In genomic region chrX:71301195-71301924, GRCh38 we compare ENCODE assay signal across 9 cellular contexts. TPM values are rescaled to one million over a fixed set of nuclear protein-coding genes. Genes with fewer than 3 reads are reported as not detected.
DNase-seq lines count a peak whose midpoint lies in the region; ATAC-seq and TF ChIP-seq lines count a peak whose summit lies in the region.
"Had no signal": no experiment of that assay in that cellular context is flagged by ENCODE, and none has a peak within 500 bp of the region (broad histone marks: within the 10 kb centered on the region; RNA-seq: fewer than 3 reads in every experiment).

TSS of gene ITGB1BP2 (plus strand) at chrX:71301750. CDS start at chrX:71301807, 57 bp downstream.

- H3K4me2 ChIP-seq in smooth muscle cell, result no peak within 1 kb of the TSS

- H3K9me3 ChIP-seq in AG04450 (ENCODE audit: control insufficient read depth, insufficient read depth, low read length), result no peaks in the 10 kb centered on the region
- H3K9me3 ChIP-seq in HEK293 (ENCODE audit: control insufficient read depth, insufficient read depth, low read depth, low read length), result no peaks in the 10 kb centered on the region
- no peaks in the 10 kb centered on the region for H3K9me3 ChIP-seq in smooth muscle cell (replicated peaks; ENCODE audit: low read depth)

- no peak for ATAC-seq in activated naive CD8-positive, alpha-beta T cell treated with anti-CD3 and anti-CD28 coated beads, Interleukin-2, amount 50 U/mL, for 24 hours
- ATAC-seq in left lobe of liver (peak; percentile 76), HG02981 (IDR thresholded peaks at IDR 0.05; ENCODE audit: unreplicated experiment) (no peak), GM21529 (IDR thresholded peaks at IDR 0.05; ENCODE audit: unreplicated experiment) (no peak)

- H3K9me3 Mint-ChIP-seq in activated naive CD8-positive, alpha-beta T cell treated with anti-CD3 and anti-CD28 coated beads, Interleukin-2, amount 50 U/mL, for 24 hours, result no peaks in the 10 kb centered on the region

- H3K4me1 ChIP-seq in HEK293 (ENCODE audit: control insufficient read depth, insufficient read depth, low read length) (no peaks in the 10 kb centered on the region), smooth muscle cell (ENCODE audit: low read depth) (no peaks in the 10 kb centered on the region)

- CTCF ChIA-PET in AG04450 (lab: Charles Lee), result interaction anchor here (0.7 kb wide), 1 partner anchor 18 kb away, joined by 3 read pairs; the partner anchor contains the start of gene NONO
- CTCF ChIA-PET in HEK293 (lab: Yijun Ruan, JAX), result no interaction called here

- H2AFZ ChIP-seq in smooth muscle cell (ENCODE audit: low read depth), result no peak within 1 kb of the TSS

- H3K36me3 Mint-ChIP-seq in activated naive CD8-positive, alpha-beta T cell treated with anti-CD3 and anti-CD28 coated beads, Interleukin-2, amount 50 U/mL, for 24 hours (ENCODE audit: low read depth), result peaks cover 55% of the 10 kb centered on the region

- DNase-seq in AG04450 (ENCODE audit: low read depth, low spot score) (no peak), left lobe of liver (ENCODE audit: low spot score) (no peak), smooth muscle cell (lab: John Stamatoyannopoulos, UW; ENCODE audit: unreplicated experiment) (no peak), NCI-H446 treated with DMSO at 0.1 percent for 48 hours (lab: John Stamatoyannopoulos, UW) (no peak)
- no peak for DNase-seq in activated naive CD8-positive, alpha-beta T cell treated with anti-CD3 and anti-CD28 coated beads, Interleukin-2, amount 50 U/mL, for 24 hours

- H3F3A ChIP-seq in smooth muscle cell (ENCODE audit: low read depth), result no peaks in the 10 kb centered on the region

- H3K27ac ChIP-seq in AG04450 (ENCODE audit: low read depth, low read length) (peak within 1 kb of the TSS; percentile 65), HEK293 (ENCODE audit: extremely low read depth, low read depth, low read length) (no peak within 1 kb of the TSS), smooth muscle cell (ENCODE audit: low read depth) (no peak within 1 kb of the TSS)
- H3K27ac ChIP-seq: VCaP had no signal

- 63% methylated on average over 10 of the region's 10 CpGs for WGBS in smooth muscle cell (ENCODE audit: low lambda C conversion rate)

- TF ChIP-seq CTCF in AG04450 (IDR thresholded peaks at IDR 0.05; ENCODE audit: low read depth, low read length) (no peak), HEK293 (tag by site-specific recombination; IDR thresholded peaks at IDR 0.05) (no peak), smooth muscle cell (IDR thresholded peaks at IDR 0.05; ENCODE audit: borderline replicate concordance, insufficient read depth, poor library complexity, severe bottlenecking) (no peak)

- no peaks in the 10 kb centered on the region for H3K79me2 ChIP-seq in smooth muscle cell (ENCODE audit: low read depth)

- POLR2A ChIA-PET in AG04450 (lab: Yijun Ruan, JAX), result interaction anchor here (0.7 to 1.1 kb wide), 7 partner anchors 9 to 119 kb away, joined by 3 to 7 read pairs (median 4); partner anchors contain the start of genes NONO and TAF1
- POLR2A ChIA-PET in HEK293 (lab: Yijun Ruan, JAX), result interaction anchor here (0.7 to 3.1 kb wide), 6 partner anchors 9 to 120 kb away, joined by 3 to 19 read pairs (median 3); partner anchors contain the start of genes NONO and TAF1

- H3K4me1 Mint-ChIP-seq in activated naive CD8-positive, alpha-beta T cell treated with anti-CD3 and anti-CD28 coated beads, Interleukin-2, amount 50 U/mL, for 24 hours, result peaks cover 15% of the 10 kb centered on the region

- H3K4me3 Mint-ChIP-seq in activated naive CD8-positive, alpha-beta T cell treated with anti-CD3 and anti-CD28 coated beads, Interleukin-2, amount 50 U/mL, for 24 hours, result no peak within 1 kb of the TSS

- H3K4me3 ChIP-seq in AG04450 (ENCODE audit: low read depth, low read length) (no peak within 1 kb of the TSS), HEK293 (ENCODE audit: low read depth, low read length) (no peak within 1 kb of the TSS), smooth muscle cell (no peak within 1 kb of the TSS)

- no peaks in the 10 kb centered on the region for H3K27me3 Mint-ChIP-seq in activated naive CD8-positive, alpha-beta T cell treated with anti-CD3 and anti-CD28 coated beads, Interleukin-2, amount 50 U/mL, for 24 hours

- H4K20me1 ChIP-seq in smooth muscle cell (ENCODE audit: low read depth), result peaks cover 13% of the 10 kb centered on the region

- peak within 1 kb of the TSS; percentile 60 for H3K27ac Mint-ChIP-seq in activated naive CD8-positive, alpha-beta T cell treated with anti-CD3 and anti-CD28 coated beads, Interleukin-2, amount 50 U/mL, for 24 hours

- H3K36me3 ChIP-seq in HEK293 (ENCODE audit: control insufficient read depth in 2 of 2, insufficient read depth in 1 of 2, low read length in 2 of 2) (peaks cover 18 to 67% of the 10 kb centered on the region in 2 experiments), smooth muscle cell (ENCODE audit: low read depth) (peaks cover 5% of the 10 kb centered on the region)

- no peaks in the 10 kb centered on the region for H3K27me3 ChIP-seq in AG04450 (ENCODE audit: control insufficient read depth, insufficient read depth, low read length)
- no peaks in the 10 kb centered on the region for H3K27me3 ChIP-seq in smooth muscle cell (ENCODE audit: low read depth)

- H3K9ac ChIP-seq in smooth muscle cell (ENCODE audit: low read depth), result no peak within 1 kb of the TSS

TF ChIP-seq in HEK293, 187 proteins besides CTCF, POLR2A, EP300 and RAD21 (continues in another document):
- TF ChIP-seq ZNF600 (tag by site-specific recombination; IDR thresholded peaks at IDR 0.05), result peak; percentile 47; the same call in 1 of the 2 replicates
- TF ChIP-seq ZNF513 (tag by site-specific recombination; IDR thresholded peaks at IDR 0.05), result no peak
- TF ChIP-seq REPIN1 (tag by site-specific recombination; IDR thresholded peaks at IDR 0.05; ENCODE audit: low read depth), result no peak
- 0 out of 2 replicates have a peak, but pooled peaks have one; percentile 25 for TF ChIP-seq ZNF449 (tag by site-specific recombination; IDR thresholded peaks at IDR 0.05)
- 0 out of 2 replicates have a peak, but pooled peaks have one; percentile 5 for TF ChIP-seq FEZF1 (tag by site-specific recombination; IDR thresholded peaks at IDR 0.05)
- no peak for TF ChIP-seq ZNF529 (tag by site-specific recombination; IDR thresholded peaks at IDR 0.05; ENCODE audit: insufficient replicate concordance)
- 0 out of 2 replicates have a peak, but pooled peaks have one; percentile 1 for TF ChIP-seq OSR2 (tag by site-specific recombination; IDR thresholded peaks at IDR 0.05)
- peak; percentile 80 for TF ChIP-seq PATZ1 (tag by site-specific recombination; IDR thresholded peaks at IDR 0.05)

RNA-seq across cellular contexts. Expression of gene ITGB1BP2, which starts in this region (rescaled TPM):
- polyA plus RNA-seq in AG04450 (2011; rRNA removed), result 2.3 and 2.6 TPM in 2 replicates
- 3.0 and 3.2 TPM in 2 replicates for polyA minus RNA-seq in AG04450 (2011; rRNA and poly(A)+ RNA removed)
- total RNA-seq in left lobe of liver, result 1.0 TPM
- total RNA-seq in smooth muscle cell, result 2.0 and 3.1 TPM in 2 replicates
- polyA plus RNA-seq in smooth muscle cell, result 0.96 TPM in 1 of 2 replicates, not detected in the other
